1 cellular context compared by ENCODE assay signal in the genomic region with DNA sequence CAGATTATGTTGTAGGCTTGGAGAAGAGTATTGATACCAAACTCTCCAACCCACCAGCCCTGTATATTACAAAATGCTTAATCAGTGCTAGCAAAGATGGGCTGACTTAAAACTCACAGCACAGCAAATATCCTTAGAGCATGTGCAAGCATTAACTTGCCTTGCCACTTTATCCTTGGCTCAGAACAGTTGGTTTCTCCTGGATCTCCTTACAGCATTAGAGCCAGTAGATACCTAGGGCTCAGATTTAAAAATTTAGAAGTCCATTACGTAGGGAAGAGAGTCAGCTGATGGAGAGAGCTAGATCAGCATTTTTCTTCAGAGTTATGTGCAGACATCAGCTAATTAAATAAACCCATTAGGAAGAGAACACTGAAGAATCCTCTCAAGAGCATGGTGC.
TF ChIP-seq lines count a peak whose summit lies in the region.

No MANE protein-coding gene starts in this region.

TF ChIP-seq in HepG2, 621 proteins besides CTCF, POLR2A, EP300 and RAD21:
- TF ChIP-seq, protein P1, sequence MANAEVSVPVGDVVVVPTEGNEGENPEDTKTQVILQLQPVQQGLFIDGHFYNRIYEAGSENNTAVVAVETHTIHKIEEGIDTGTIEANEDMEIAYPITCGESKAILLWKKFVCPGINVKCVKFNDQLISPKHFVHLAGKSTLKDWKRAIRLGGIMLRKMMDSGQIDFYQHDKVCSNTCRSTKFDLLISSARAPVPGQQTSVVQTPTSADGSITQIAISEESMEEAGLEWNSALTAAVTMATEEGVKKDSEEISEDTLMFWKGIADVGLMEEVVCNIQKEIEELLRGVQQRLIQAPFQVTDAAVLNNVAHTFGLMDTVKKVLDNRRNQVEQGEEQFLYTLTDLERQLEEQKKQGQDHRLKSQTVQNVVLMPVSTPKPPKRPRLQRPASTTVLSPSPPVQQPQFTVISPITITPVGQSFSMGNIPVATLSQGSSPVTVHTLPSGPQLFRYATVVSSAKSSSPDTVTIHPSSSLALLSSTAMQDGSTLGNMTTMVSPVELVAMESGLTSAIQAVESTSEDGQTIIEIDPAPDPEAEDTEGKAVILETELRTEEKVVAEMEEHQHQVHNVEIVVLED (CRISPR knock-in tag; IDR thresholded peaks at IDR 0.05; ENCODE audit: borderline replicate concordance) = no peak
- peak; percentile 47; the same call in 1 of the 2 replicates for TF ChIP-seq MAFF (IDR thresholded peaks at IDR 0.05; ENCODE audit: low read depth, low read length)
- TF ChIP-seq SIX1 (CRISPR knock-in tag; IDR thresholded peaks at IDR 0.05; ENCODE audit: borderline replicate concordance) = no peak
- TF ChIP-seq MAFK (conservative IDR thresholded peaks at IDR 0.05 in 1 of 2, IDR thresholded peaks at IDR 0.05 in 1 of 2; ENCODE audit: low read length in 2 of 2) = peak; percentile 9 to 64; a peak in 2 of 4 replicates
- no peak for TF ChIP-seq ZNF44 (CRISPR knock-in tag; IDR thresholded peaks at IDR 0.05)
- TF ChIP-seq ZNF230 (CRISPR knock-in tag; IDR thresholded peaks at IDR 0.05) = no peak
- TF ChIP-seq, protein P2, sequence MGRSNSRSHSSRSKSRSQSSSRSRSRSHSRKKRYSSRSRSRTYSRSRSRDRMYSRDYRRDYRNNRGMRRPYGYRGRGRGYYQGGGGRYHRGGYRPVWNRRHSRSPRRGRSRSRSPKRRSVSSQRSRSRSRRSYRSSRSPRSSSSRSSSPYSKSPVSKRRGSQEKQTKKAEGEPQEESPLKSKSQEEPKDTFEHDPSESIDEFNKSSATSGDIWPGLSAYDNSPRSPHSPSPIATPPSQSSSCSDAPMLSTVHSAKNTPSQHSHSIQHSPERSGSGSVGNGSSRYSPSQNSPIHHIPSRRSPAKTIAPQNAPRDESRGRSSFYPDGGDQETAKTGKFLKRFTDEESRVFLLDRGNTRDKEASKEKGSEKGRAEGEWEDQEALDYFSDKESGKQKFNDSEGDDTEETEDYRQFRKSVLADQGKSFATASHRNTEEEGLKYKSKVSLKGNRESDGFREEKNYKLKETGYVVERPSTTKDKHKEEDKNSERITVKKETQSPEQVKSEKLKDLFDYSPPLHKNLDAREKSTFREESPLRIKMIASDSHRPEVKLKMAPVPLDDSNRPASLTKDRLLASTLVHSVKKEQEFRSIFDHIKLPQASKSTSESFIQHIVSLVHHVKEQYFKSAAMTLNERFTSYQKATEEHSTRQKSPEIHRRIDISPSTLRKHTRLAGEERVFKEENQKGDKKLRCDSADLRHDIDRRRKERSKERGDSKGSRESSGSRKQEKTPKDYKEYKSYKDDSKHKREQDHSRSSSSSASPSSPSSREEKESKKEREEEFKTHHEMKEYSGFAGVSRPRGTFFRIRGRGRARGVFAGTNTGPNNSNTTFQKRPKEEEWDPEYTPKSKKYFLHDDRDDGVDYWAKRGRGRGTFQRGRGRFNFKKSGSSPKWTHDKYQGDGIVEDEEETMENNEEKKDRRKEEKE (IDR thresholded peaks at IDR 0.05) = no peak
- TF ChIP-seq, protein P3, sequence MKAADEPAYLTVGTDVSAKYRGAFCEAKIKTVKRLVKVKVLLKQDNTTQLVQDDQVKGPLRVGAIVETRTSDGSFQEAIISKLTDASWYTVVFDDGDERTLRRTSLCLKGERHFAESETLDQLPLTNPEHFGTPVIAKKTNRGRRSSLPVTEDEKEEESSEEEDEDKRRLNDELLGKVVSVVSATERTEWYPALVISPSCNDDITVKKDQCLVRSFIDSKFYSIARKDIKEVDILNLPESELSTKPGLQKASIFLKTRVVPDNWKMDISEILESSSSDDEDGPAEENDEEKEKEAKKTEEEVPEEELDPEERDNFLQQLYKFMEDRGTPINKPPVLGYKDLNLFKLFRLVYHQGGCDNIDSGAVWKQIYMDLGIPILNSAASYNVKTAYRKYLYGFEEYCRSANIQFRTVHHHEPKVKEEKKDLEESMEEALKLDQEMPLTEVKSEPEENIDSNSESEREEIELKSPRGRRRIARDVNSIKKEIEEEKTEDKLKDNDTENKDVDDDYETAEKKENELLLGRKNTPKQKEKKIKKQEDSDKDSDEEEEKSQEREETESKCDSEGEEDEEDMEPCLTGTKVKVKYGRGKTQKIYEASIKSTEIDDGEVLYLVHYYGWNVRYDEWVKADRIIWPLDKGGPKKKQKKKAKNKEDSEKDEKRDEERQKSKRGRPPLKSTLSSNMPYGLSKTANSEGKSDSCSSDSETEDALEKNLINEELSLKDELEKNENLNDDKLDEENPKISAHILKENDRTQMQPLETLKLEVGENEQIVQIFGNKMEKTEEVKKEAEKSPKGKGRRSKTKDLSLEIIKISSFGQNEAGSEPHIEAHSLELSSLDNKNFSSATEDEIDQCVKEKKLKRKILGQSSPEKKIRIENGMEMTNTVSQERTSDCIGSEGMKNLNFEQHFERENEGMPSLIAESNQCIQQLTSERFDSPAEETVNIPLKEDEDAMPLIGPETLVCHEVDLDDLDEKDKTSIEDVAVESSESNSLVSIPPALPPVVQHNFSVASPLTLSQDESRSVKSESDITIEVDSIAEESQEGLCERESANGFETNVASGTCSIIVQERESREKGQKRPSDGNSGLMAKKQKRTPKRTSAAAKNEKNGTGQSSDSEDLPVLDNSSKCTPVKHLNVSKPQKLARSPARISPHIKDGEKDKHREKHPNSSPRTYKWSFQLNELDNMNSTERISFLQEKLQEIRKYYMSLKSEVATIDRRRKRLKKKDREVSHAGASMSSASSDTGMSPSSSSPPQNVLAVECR (CRISPR knock-in tag; IDR thresholded peaks at IDR 0.05; ENCODE audit: borderline replicate concordance) = no peak
- TF ChIP-seq, protein P4, sequence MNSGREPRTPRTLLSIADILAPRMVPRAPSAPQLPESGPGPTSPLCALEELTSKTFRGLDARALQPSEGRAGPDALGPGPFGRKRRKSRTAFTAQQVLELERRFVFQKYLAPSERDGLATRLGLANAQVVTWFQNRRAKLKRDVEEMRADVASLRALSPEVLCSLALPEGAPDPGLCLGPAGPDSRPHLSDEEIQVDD (CRISPR knock-in tag; IDR thresholded peaks at IDR 0.05; ENCODE audit: borderline replicate concordance) = no peak
- TF ChIP-seq ZNF782 (CRISPR knock-in tag; IDR thresholded peaks at IDR 0.05; ENCODE audit: borderline replicate concordance) = no peak
- TF ChIP-seq RFX1 (IDR thresholded peaks at IDR 0.05) = no peak
TF ChIP-seq in HepG2: peak in this region for 2.
